12 cellular contexts compared by ENCODE assay signal in the genomic region with DNA sequence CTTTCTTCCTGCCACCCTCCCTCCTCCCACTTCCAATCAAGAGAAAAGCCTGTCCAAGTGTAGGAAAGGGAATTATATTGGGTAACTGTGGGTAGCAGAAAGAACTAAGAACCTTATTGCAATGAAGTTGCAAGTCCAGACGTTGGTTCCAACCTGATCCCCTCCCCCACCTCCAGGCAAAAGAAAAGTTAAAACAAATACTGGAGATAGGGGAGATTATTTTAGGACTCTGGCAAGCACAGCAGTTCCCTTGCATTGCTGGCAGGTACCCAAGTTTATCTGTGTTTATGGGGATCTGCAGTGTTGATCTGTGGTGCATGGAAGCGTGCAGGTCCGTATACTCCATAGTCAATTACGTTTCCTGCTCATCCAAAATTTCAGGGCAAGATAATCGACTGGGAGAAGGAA.
DNase-seq lines count a peak whose midpoint lies in the region; ATAC-seq and TF ChIP-seq lines count a peak whose summit lies in the region.
"Had no signal": no experiment of that assay in that cellular context is flagged by ENCODE, and none has a peak within 500 bp of the region (broad histone marks: within the 10 kb centered on the region; RNA-seq: fewer than 3 reads in every experiment).

No MANE protein-coding gene starts in this region.

- peaks cover 4% of the 10 kb centered on the region for H3K79me1 ChIP-seq in mesenchymal stem cell (replicated peaks; ENCODE audit: low read length, poor library complexity, severe bottlenecking)

- H3K27ac Mint-ChIP-seq in IgD-negative memory B cell = peak overlapping the region in 2 of 3 donors; percentile 14 to 64

- no peak overlapping the region for H2BK5ac ChIP-seq in mesenchymal stem cell (ENCODE audit: low read depth, low read length, poor library complexity, severe bottlenecking)

- H3K9me3 Mint-ChIP-seq in IgD-negative memory B cell = no peaks in the 10 kb centered on the region

- no peak overlapping the region for H3K18ac ChIP-seq in mesenchymal stem cell (ENCODE audit: low read depth in 1 of 2, low read length in 2 of 2)

- H3K27me3 ChIP-seq in A673 (replicated peaks; ENCODE audit: insufficient read depth, low read depth, low read length, poor library complexity) (no peaks in the 10 kb centered on the region), colonic mucosa (no peaks in the 10 kb centered on the region), mesenchymal stem cell (ENCODE audit: control insufficient read depth in 1 of 2, insufficient read depth in 1 of 2, low read length in 2 of 2) (peaks cover 0 to 5% of the 10 kb centered on the region in 2 experiments)
- H3K27me3 ChIP-seq: esophagus squamous epithelium had no signal

- in situ Hi-C loops in GM13976 (cut with MboI; ENCODE audit: low sequenced_read_pairs, unreplicated experiment) = no loop called here

- no peak overlapping the region for H3K9ac ChIP-seq in colonic mucosa (ENCODE audit: low read depth in 2 of 2, low read length in 2 of 2)
- no peak overlapping the region for H3K9ac ChIP-seq in mesenchymal stem cell (ENCODE audit: low read length)

- no peaks in the 10 kb centered on the region for H3K36me3 ChIP-seq in A673 (ENCODE audit: insufficient read depth, low read length, poor library complexity, severe bottlenecking)
- no peaks in the 10 kb centered on the region for H3K36me3 ChIP-seq in colonic mucosa
- H3K36me3 ChIP-seq in mesenchymal stem cell (ENCODE audit: control insufficient read depth in 1 of 2, insufficient read depth in 2 of 2, low read depth in 1 of 2, low read length in 2 of 2) = no peaks in the 10 kb centered on the region
- H3K36me3 ChIP-seq: esophagus squamous epithelium had no signal

- H3K4me1 ChIP-seq in A673 (ENCODE audit: insufficient read depth, low read length, poor library complexity, severe bottlenecking) = peaks cover 10% of the 10 kb centered on the region
- H3K4me1 ChIP-seq in colonic mucosa = no peaks in the 10 kb centered on the region
- H3K4me1 ChIP-seq in mesenchymal stem cell (ENCODE audit: control insufficient read depth, insufficient read depth, low read depth, low read length) = no peaks in the 10 kb centered on the region

- H3K27me3 Mint-ChIP-seq in IgD-negative memory B cell = no peaks in the 10 kb centered on the region

- POLR2A ChIA-PET in A673 (lab: Charles Lee; ENCODE audit: low non-redundant PET) = no interaction called here

- no peak for ATAC-seq in GM19455 (IDR thresholded peaks at IDR 0.05; ENCODE audit: unreplicated experiment)

- H3K4ac ChIP-seq in mesenchymal stem cell (ENCODE audit: low read depth in 1 of 2, low read length in 2 of 2) = no peak overlapping the region

- DNase-seq in A673 (ENCODE audit: low spot score) (peak; percentile 27), colonic mucosa (peak; percentile 52), mesenchymal stem cell (peak; percentile 44), GM13976 (ENCODE audit: low spot score) (no peak), NCI-H526 treated with DMSO at 0.1 percent for 48 hours (lab: John Stamatoyannopoulos, UW) (no peak)
- no peak for DNase-seq in activated CD4-positive, CD25-positive, alpha-beta regulatory T cell treated with anti-CD3 and anti-CD28 coated beads, Interleukin-2, amount 50 U/mL, for 72 hours
- DNase-seq: activated CD4-positive, alpha-beta T cell treated with anti-CD3 and anti-CD28 coated beads, Interleukin-2, amount 50 U/mL, for 1 hour; esophagus squamous epithelium; GDM1; NCI-H69 had no signal

- H3K36me3 Mint-ChIP-seq in IgD-negative memory B cell = no peaks in the 10 kb centered on the region

- H2BK15ac ChIP-seq in mesenchymal stem cell (ENCODE audit: low read depth, poor library complexity, severe bottlenecking) = no peak overlapping the region

- H2AFZ ChIP-seq in mesenchymal stem cell (ENCODE audit: low read depth, low read length) = no peak overlapping the region

- H3K27ac ChIP-seq in A673 (ENCODE audit: low read depth, low read length, poor library complexity, severe bottlenecking) (no peak overlapping the region), colonic mucosa (no peak overlapping the region), mesenchymal stem cell (ENCODE audit: low read length, poor library complexity, severe bottlenecking) (no peak overlapping the region)

- H2AK5ac ChIP-seq in mesenchymal stem cell (ENCODE audit: low read length, severe bottlenecking) = no peak overlapping the region

- no peaks in the 10 kb centered on the region for H3K9me3 ChIP-seq in A673 (ENCODE audit: low read depth, low read length, poor library complexity, severe bottlenecking)
- no peaks in the 10 kb centered on the region for H3K9me3 ChIP-seq in colonic mucosa
- no peaks in the 10 kb centered on the region for H3K9me3 ChIP-seq in mesenchymal stem cell (ENCODE audit: control insufficient read depth, low read length)
- H3K9me3 ChIP-seq: esophagus squamous epithelium had no signal

- no peak for TF ChIP-seq CTCF in A673 (conservative IDR thresholded peaks at IDR 0.05; ENCODE audit: low read depth, low read length)
- TF ChIP-seq CTCF in colonic mucosa (IDR thresholded peaks at IDR 0.05) = no peak
- no peak for TF ChIP-seq CTCF in GM13976 (IDR thresholded peaks at IDR 0.05; ENCODE audit: borderline replicate concordance, control extremely low read depth, extremely low read depth, insufficient read depth, missing control alignments)

- 84% methylated on average over 4 of the region's 5 CpGs for WGBS in mesenchymal stem cell

- H3K4me3 ChIP-seq in A673 (ENCODE audit: low read depth, low read length, poor library complexity, severe bottlenecking) (no peak overlapping the region), colonic mucosa (no peak overlapping the region), mesenchymal stem cell (ENCODE audit: insufficient read depth in 1 of 2, low read depth in 1 of 2, low read length in 2 of 2) (no peak overlapping the region)
- H3K4me3 ChIP-seq: esophagus squamous epithelium had no signal

- H4K8ac ChIP-seq in mesenchymal stem cell (ENCODE audit: low read length) = no peak overlapping the region

- no peak overlapping the region for H4K91ac ChIP-seq in mesenchymal stem cell (ENCODE audit: low read length)

- no peak overlapping the region for H2BK12ac ChIP-seq in mesenchymal stem cell (ENCODE audit: low read length in 2 of 2)

- H3K4me1 Mint-ChIP-seq in IgD-negative memory B cell = peaks cover 23 to 39% (median 32%) of the 10 kb centered on the region in 3 donors

- peak overlapping the region in 1 of 4 donors; percentile 37 for H3K4me3 Mint-ChIP-seq in IgD-negative memory B cell

- intact Hi-C loops in A673 (cut with micrococcal nuclease; ENCODE audit: unreplicated experiment) (no loop called here), colonic mucosa (cut with DNase I) (no loop called here)

- H3K23ac ChIP-seq in mesenchymal stem cell (ENCODE audit: low read length in 2 of 2) = no peak overlapping the region

- no peak overlapping the region for H2BK120ac ChIP-seq in mesenchymal stem cell (ENCODE audit: low read depth, low read length)

- no peak overlapping the region for H3K14ac ChIP-seq in mesenchymal stem cell (ENCODE audit: low read length in 2 of 2)

- no TSS peak for BruUV-seq in A673 (replicated peaks; lab: Mats Ljungman, UMichigan)

- no peak overlapping the region for H3K4me2 ChIP-seq in mesenchymal stem cell (ENCODE audit: low read length, poor library complexity, severe bottlenecking)

- CTCF ChIA-PET in A673 (lab: Charles Lee) = no interaction called here

Comparison
In these comparisons a context has a peak if more than half of its experiments do, and no peak if none do; other contexts are left out.
1. DNase-seq: peak in A673 (single experiment), colonic mucosa (single experiment) and mesenchymal stem cell (single experiment); none in GM13976 (single experiment), activated CD4-positive, CD25-positive, alpha-beta regulatory T cell treated with anti-CD3 and anti-CD28 coated beads, Interleukin-2, amount 50 U/mL, for 72 hours (single experiment) and NCI-H526 treated with DMSO at 0.1 percent for 48 hours (single experiment).